Comparison of ENCODE assay signal across 8 cellular contexts in genomic region chr17:50361561-50362480, GRCh38. TPM values are rescaled to one million over a fixed set of nuclear protein-coding genes. Genes with fewer than 3 reads are reported as not detected.
DNase-seq lines count a peak whose midpoint lies in the region; ATAC-seq and TF ChIP-seq lines count a peak whose summit lies in the region.

No MANE protein-coding gene starts in this region.

- H3K4me3 ChIP-seq in HEK293 (ENCODE audit: low read depth, low read length) = no peak overlapping the region

- no peaks in the 10 kb centered on the region for H3K27me3 Mint-ChIP-seq in activated CD4-positive, alpha-beta memory T cell treated with anti-CD3 and anti-CD28 coated beads for 36 hours
- H3K27me3 Mint-ChIP-seq in endothelial cell (ENCODE audit: unreplicated experiment) = peaks cover 8% of the 10 kb centered on the region
- no peaks in the 10 kb centered on the region for H3K27me3 Mint-ChIP-seq in mesothelial cell of epicardium (ENCODE audit: low read depth)

- DNase-seq in Caki2 (ENCODE audit: low read depth) (peak; percentile 41), NCI-H774 (lab: John Stamatoyannopoulos, UW) (peak; percentile 24), endothelial cell (ENCODE audit: low spot score) (peak; percentile 61), mesothelial cell of epicardium (ENCODE audit: low spot score in 2 of 2, unreplicated experiment in 2 of 2) (no peak)
- peak; percentile 75 for DNase-seq in activated CD4-positive, alpha-beta memory T cell treated with anti-CD3 and anti-CD28 coated beads for 36 hours
- DNase-seq in stimulated activated effector memory CD8-positive, alpha-beta T cell treated with anti-CD3 and anti-CD28 coated beads, Interleukin-12 subunit alpha, Interleukin-12 subunit beta, amount 100 ng/mL, for 72 hours (ENCODE audit: low spot score in 2 of 2) = peak; percentile 26 to 70

- POLR2A ChIA-PET in HEK293 (lab: Yijun Ruan, JAX) = interaction anchor here (0.7 to 2.7 kb wide), 11 partner anchors 10 to 309 kb away, joined by 3 to 15 read pairs (median 8); partner anchors contain the start of genes EME1, LRRC59, MRPL27 and RSAD1
- POLR2A ChIA-PET in activated CD4-positive, alpha-beta memory T cell treated with anti-CD3 and anti-CD28 coated beads for 36 hours (lab: Charles Lee) = interaction anchor here (0.9 to 1.9 kb wide), 6 partner anchors 9 to 63 kb away, joined by 3 to 12 read pairs (median 3); partner anchors contain the start of genes EME1 and LRRC59

- no peaks in the 10 kb centered on the region for H3K9me3 Mint-ChIP-seq in activated CD4-positive, alpha-beta memory T cell treated with anti-CD3 and anti-CD28 coated beads for 36 hours
- H3K9me3 Mint-ChIP-seq in endothelial cell (ENCODE audit: unreplicated experiment) = no peaks in the 10 kb centered on the region
- H3K9me3 Mint-ChIP-seq in mesothelial cell of epicardium = no peaks in the 10 kb centered on the region
- H3K9me3 Mint-ChIP-seq in stimulated activated effector memory CD8-positive, alpha-beta T cell treated with anti-CD3 and anti-CD28 coated beads, Interleukin-12 subunit alpha, Interleukin-12 subunit beta, amount 100 ng/mL, for 72 hours = no peaks in the 10 kb centered on the region

- peak overlapping the region; percentile 75 for H3K27ac Mint-ChIP-seq in activated CD4-positive, alpha-beta memory T cell treated with anti-CD3 and anti-CD28 coated beads for 36 hours
- H3K27ac Mint-ChIP-seq in endothelial cell (ENCODE audit: unreplicated experiment) (no peak overlapping the region), mesothelial cell of epicardium (peak overlapping the region; percentile 64)
- H3K27ac Mint-ChIP-seq in stimulated activated effector memory CD8-positive, alpha-beta T cell treated with anti-CD3 and anti-CD28 coated beads, Interleukin-12 subunit alpha, Interleukin-12 subunit beta, amount 100 ng/mL, for 72 hours = peak overlapping the region; percentile 88

- ATAC-seq in stimulated activated effector memory CD8-positive, alpha-beta T cell treated with anti-CD3 and anti-CD28 coated beads, Interleukin-12 subunit alpha, Interleukin-12 subunit beta, amount 100 ng/mL, for 72 hours = peak; percentile 82
- ATAC-seq in HG03565 (IDR thresholded peaks at IDR 0.05; ENCODE audit: unreplicated experiment) = no peak

- H3K4me3 Mint-ChIP-seq in activated CD4-positive, alpha-beta memory T cell treated with anti-CD3 and anti-CD28 coated beads for 36 hours = no peak overlapping the region
- H3K4me3 Mint-ChIP-seq in endothelial cell (ENCODE audit: unreplicated experiment) (no peak overlapping the region), mesothelial cell of epicardium (no peak overlapping the region)
- H3K4me3 Mint-ChIP-seq in stimulated activated effector memory CD8-positive, alpha-beta T cell treated with anti-CD3 and anti-CD28 coated beads, Interleukin-12 subunit alpha, Interleukin-12 subunit beta, amount 100 ng/mL, for 72 hours = no peak overlapping the region

- intact Hi-C loops in activated CD4-positive, alpha-beta memory T cell treated with anti-CD3 and anti-CD28 coated beads for 36 hours (cut with micrococcal nuclease) = loop anchor here (1.0 to 5.0 kb wide), 2 partner anchors 35 to 117 kb away; partner anchors contain the start of gene LRRC59

- H3K36me3 ChIP-seq in HEK293 (ENCODE audit: control insufficient read depth in 2 of 2, insufficient read depth in 1 of 2, low read length in 2 of 2) = peaks cover 9 to 78% of the 10 kb centered on the region in 2 experiments; a peak in 2 of 3 replicates

- no peaks in the 10 kb centered on the region for H3K9me3 ChIP-seq in HEK293 (ENCODE audit: control insufficient read depth, insufficient read depth, low read depth, low read length)

- H3K36me3 Mint-ChIP-seq in activated CD4-positive, alpha-beta memory T cell treated with anti-CD3 and anti-CD28 coated beads for 36 hours = peaks cover 16% of the 10 kb centered on the region
- H3K36me3 Mint-ChIP-seq in endothelial cell (ENCODE audit: low read depth, unreplicated experiment) (peaks cover 6% of the 10 kb centered on the region), mesothelial cell of epicardium (peaks cover 2% of the 10 kb centered on the region)
- H3K36me3 Mint-ChIP-seq in stimulated activated effector memory CD8-positive, alpha-beta T cell treated with anti-CD3 and anti-CD28 coated beads, Interleukin-12 subunit alpha, Interleukin-12 subunit beta, amount 100 ng/mL, for 72 hours = peaks cover 58% of the 10 kb centered on the region

- 0 out of 2 replicates have a peak, but pooled peaks cover 5% of the 10 kb centered on the region for H3K4me1 ChIP-seq in HEK293 (ENCODE audit: control insufficient read depth, insufficient read depth, low read length)

- H3K4me1 Mint-ChIP-seq in activated CD4-positive, alpha-beta memory T cell treated with anti-CD3 and anti-CD28 coated beads for 36 hours (ENCODE audit: low read depth) = peaks cover 9% of the 10 kb centered on the region
- peaks cover 9% of the 10 kb centered on the region for H3K4me1 Mint-ChIP-seq in endothelial cell (ENCODE audit: unreplicated experiment)
- H3K4me1 Mint-ChIP-seq in mesothelial cell of epicardium = peaks cover 18% of the 10 kb centered on the region
- peaks cover 21% of the 10 kb centered on the region for H3K4me1 Mint-ChIP-seq in stimulated activated effector memory CD8-positive, alpha-beta T cell treated with anti-CD3 and anti-CD28 coated beads, Interleukin-12 subunit alpha, Interleukin-12 subunit beta, amount 100 ng/mL, for 72 hours

- TF ChIP-seq CTCF in HEK293 (tag by site-specific recombination; IDR thresholded peaks at IDR 0.05) (peak; percentile 72), endothelial cell (IDR thresholded peaks at IDR 0.05; ENCODE audit: unreplicated experiment) (peak; percentile 75), mesothelial cell of epicardium (IDR thresholded peaks at IDR 0.05; ENCODE audit: unreplicated experiment) (peak; percentile 70)

- H3K27ac ChIP-seq in HEK293 (ENCODE audit: extremely low read depth, low read depth, low read length) = no peak overlapping the region

- in situ Hi-C loops in Caki2 (cut with HindIII; ENCODE audit: low pct_unique_long_range_greater_than_20kb, low sequenced_read_pairs) = no loop called here

- CTCF ChIA-PET in HEK293 (lab: Yijun Ruan, JAX) = interaction anchor here (0.6 to 5.5 kb wide), 47 partner anchors 7 to 454 kb away, joined by 3 to 54 read pairs (median 4); partner anchors contain the start of genes EME1, LRRC59, MRPL27 and RSAD1
- CTCF ChIA-PET in activated CD4-positive, alpha-beta memory T cell treated with anti-CD3 and anti-CD28 coated beads for 36 hours (lab: Charles Lee) = interaction anchor here (0.6 to 5.5 kb wide), 31 partner anchors 11 to 804 kb away, joined by 3 to 79 read pairs (median 4); partner anchors contain the start of genes COL1A1, EME1, LRRC59 and MRPL27

TF ChIP-seq in HEK293, 187 proteins besides CTCF, POLR2A, EP300 and RAD21 (continues in another document):
- TF ChIP-seq PRDM1 (tag by site-specific recombination; IDR thresholded peaks at IDR 0.05) = no peak
- no peak for TF ChIP-seq AEBP2 (tag by site-specific recombination; IDR thresholded peaks at IDR 0.05; ENCODE audit: borderline replicate concordance)
- TF ChIP-seq GLIS2 (tag by site-specific recombination; IDR thresholded peaks at IDR 0.05) = no peak
- no peak for TF ChIP-seq ZNF488 (tag by site-specific recombination; IDR thresholded peaks at IDR 0.05)
- TF ChIP-seq ZNF2 (tag by site-specific recombination; IDR thresholded peaks at IDR 0.05) = 0 out of 2 replicates have a peak, but pooled peaks have one; percentile 39
- TF ChIP-seq ZNF654 (tag by site-specific recombination; IDR thresholded peaks at IDR 0.05; ENCODE audit: low read depth) = peak; percentile 40
- no peak for TF ChIP-seq ZNF658 (tag by site-specific recombination; IDR thresholded peaks at IDR 0.05)
- TF ChIP-seq ZNF239 (tag by site-specific recombination; IDR thresholded peaks at IDR 0.05) = no peak
- TF ChIP-seq ZNF626 (tag by site-specific recombination; IDR thresholded peaks at IDR 0.05) = no peak

RNA-seq across cellular contexts. Expression of gene MRPL27, which starts 11.2 kb away (rescaled TPM):
- total RNA-seq in Caki2 (2014; rRNA removed; shearing (Covaris generic); ENCODE audit: low replicate concordance) = 62.3 and 126 TPM in 2 replicates
- total RNA-seq in activated CD4-positive, alpha-beta memory T cell treated with anti-CD3 and anti-CD28 coated beads for 36 hours = 10 to 100 TPM; 53.9 to 64.5 TPM
- 38.9 TPM for total RNA-seq in endothelial cell (ENCODE audit: unreplicated experiment)
- total RNA-seq in mesothelial cell of epicardium = 55.0 to 57.5 TPM (median 56.0 TPM) in 3 replicates

RNA-seq across cellular contexts. Expression of gene EME1, which starts 11.2 kb away (rescaled TPM):
- total RNA-seq in Caki2 (2014; rRNA removed; shearing (Covaris generic); ENCODE audit: low replicate concordance) = 16.9 and 19.0 TPM in 2 replicates
- 10 to 100 TPM; 47.7 to 48.1 TPM for total RNA-seq in activated CD4-positive, alpha-beta memory T cell treated with anti-CD3 and anti-CD28 coated beads for 36 hours
- total RNA-seq in endothelial cell (ENCODE audit: unreplicated experiment) = 6.1 TPM
- 7.8 to 11.6 TPM (median 10.3 TPM) in 3 replicates for total RNA-seq in mesothelial cell of epicardium

RNA-seq across cellular contexts. Expression of gene XYLT2, which starts 15.9 kb away (rescaled TPM):
- 39.4 and 53.5 TPM in 2 replicates for total RNA-seq in Caki2 (2014; rRNA removed; shearing (Covaris generic); ENCODE audit: low replicate concordance)
- 10 to 100 TPM; 41.3 to 43.3 TPM for total RNA-seq in activated CD4-positive, alpha-beta memory T cell treated with anti-CD3 and anti-CD28 coated beads for 36 hours
- total RNA-seq in endothelial cell (ENCODE audit: unreplicated experiment) (23.1 TPM), mesothelial cell of epicardium (32.3 to 35.3 TPM (median 33.3 TPM) in 3 replicates)

RNA-seq across cellular contexts. Expression of gene LRRC59, which starts 35.5 kb away (rescaled TPM):
- 250 and 251 TPM in 2 replicates for total RNA-seq in Caki2 (2014; rRNA removed; shearing (Covaris generic); ENCODE audit: low replicate concordance)
- 10 to 100 TPM; 77.1 to 78.8 TPM for total RNA-seq in activated CD4-positive, alpha-beta memory T cell treated with anti-CD3 and anti-CD28 coated beads for 36 hours
- total RNA-seq in endothelial cell (ENCODE audit: unreplicated experiment) (64.2 TPM), mesothelial cell of epicardium (60.7 to 65.1 TPM (median 63.5 TPM) in 3 replicates)

Comparison
In these comparisons a context has a peak if more than half of its experiments do, and no peak if none do; other contexts are left out.
1. DNase-seq: peak in Caki2 (single experiment), NCI-H774 (single experiment), activated CD4-positive, alpha-beta memory T cell treated with anti-CD3 and anti-CD28 coated beads for 36 hours (single experiment), endothelial cell (single experiment) and stimulated activated effector memory CD8-positive, alpha-beta T cell treated with anti-CD3 and anti-CD28 coated beads, Interleukin-12 subunit alpha, Interleukin-12 subunit beta, amount 100 ng/mL, for 72 hours (2 of 2); none in mesothelial cell of epicardium (0 of 2).
2. Peak in every context shown above with its lines, with median percentiles within 50 percentile points of each other: CTCF ChIP-seq.